ENCODE assay signal across 13 cellular contexts in the genomic region with DNA sequence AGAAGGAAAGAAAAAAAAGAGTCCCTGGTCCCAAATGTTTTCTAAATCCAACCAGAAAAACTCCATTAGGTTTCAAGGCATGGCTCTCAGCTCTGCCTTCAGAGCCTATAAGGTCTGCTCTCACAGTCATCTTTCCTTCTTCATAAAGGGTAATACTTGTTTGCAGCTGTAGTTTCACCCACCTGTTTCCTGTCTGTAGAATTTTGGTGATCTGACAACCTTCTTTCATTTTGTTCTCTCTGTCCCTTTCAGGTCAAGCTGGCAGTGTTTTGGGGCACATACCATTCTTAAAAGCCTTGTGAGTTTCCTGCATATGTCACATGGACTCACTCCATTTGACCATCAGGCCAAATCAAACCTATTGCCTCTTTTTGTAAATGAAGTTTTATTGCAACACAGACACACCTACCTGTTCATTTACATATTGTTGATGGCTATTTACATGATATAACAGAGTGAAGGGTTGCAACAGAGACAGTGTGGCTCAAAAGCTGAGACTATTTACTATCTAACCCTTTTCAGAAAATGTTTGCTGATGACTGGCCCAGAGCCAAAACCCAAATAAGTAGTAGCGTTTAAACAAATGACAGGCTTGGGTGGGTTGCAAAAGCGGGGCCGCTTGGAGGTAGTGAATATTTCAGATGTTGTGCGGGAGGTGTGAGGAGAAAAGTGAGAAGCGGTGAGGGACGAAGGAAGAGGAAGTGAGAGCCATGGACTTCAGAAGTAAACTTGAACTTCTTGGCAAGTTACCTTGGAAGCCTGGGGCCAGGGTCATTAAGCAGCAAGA.
DNase-seq lines count a peak whose midpoint lies in the region; ATAC-seq lines count a peak whose summit lies in the region.
"Had no signal": no experiment of that assay in that cellular context is flagged by ENCODE, and none has a peak within 500 bp of the region (broad histone marks: within the 10 kb centered on the region; RNA-seq: fewer than 3 reads in every experiment).

No MANE protein-coding gene starts in this region.

- ATAC-seq in GM19397 (IDR thresholded peaks at IDR 0.05; ENCODE audit: unreplicated experiment): peak; percentile 64
- peak; percentile 31 for ATAC-seq in HG03039 (IDR thresholded peaks at IDR 0.05; ENCODE audit: unreplicated experiment)

- DNase-seq in CD1c-positive myeloid dendritic cell (ENCODE audit: extremely low spot score) (peak; percentile 37), NCI-H748 treated with DMSO at 0.1 percent for 48 hours (lab: John Stamatoyannopoulos, UW) (peak; percentile 43), NCI-H2171 (lab: John Stamatoyannopoulos, UW) (no peak), GM19238 (ENCODE audit: insufficient read length, low spot score) (no peak), NCI-H1048 (lab: John Stamatoyannopoulos, UW) (no peak), DMS153 (lab: John Stamatoyannopoulos, UW) (no peak)
- DNase-seq: activated naive CD8-positive, alpha-beta T cell treated with anti-CD3 and anti-CD28 coated beads, Interleukin-2, amount 10 ng/mL, durations not matched to agents 7 days and 5 days; erythroblast; immature natural killer cell; NCI-H510A treated with DMSO at 0.1 percent for 48 hours; nucleus accumbens had no signal

Comparison
In these comparisons a context has a peak if more than half of its experiments do, and no peak if none do; other contexts are left out.
1. DNase-seq: peak in CD1c-positive myeloid dendritic cell (single experiment) and NCI-H748 treated with DMSO at 0.1 percent for 48 hours (single experiment); none in NCI-H2171 (single experiment), GM19238 (single experiment), NCI-H1048 (single experiment) and DMS153 (single experiment).